8 cellular contexts compared by ENCODE assay signal in genomic region chr15:73368301-73369072, GRCh38. TPM values are rescaled to one million over a fixed set of nuclear protein-coding genes. Genes with fewer than 3 reads are reported as not detected.
DNase-seq lines count a peak whose midpoint lies in the region; ATAC-seq and TF ChIP-seq lines count a peak whose summit lies in the region.

Gene HCN4 (minus strand): TSS chr15:73368958. CDS start chr15:73368270, 688 bp downstream.

- H3K27ac ChIP-seq in right atrium auricular region (peak within 1 kb of the TSS in 1 of 2 donors; percentile 34), sigmoid colon (no peak within 1 kb of the TSS)

- POLR2A ChIA-PET in HEK293T (lab: Yijun Ruan, JAX): no interaction called here

- H3K9me3 ChIP-seq in right atrium auricular region (no peaks in the 10 kb centered on the region), sigmoid colon (no peaks in the 10 kb centered on the region)

- peaks cover 0 to 16% of the 10 kb centered on the region in 2 donors for H3K4me1 ChIP-seq in right atrium auricular region
- H3K4me1 ChIP-seq in sigmoid colon: peaks cover 0 to 27% (median 23%) of the 10 kb centered on the region in 4 donors

- H3K27me3 ChIP-seq in right atrium auricular region (no peaks in the 10 kb centered on the region), sigmoid colon (peaks cover 35 to 84% (median 49%) of the 10 kb centered on the region in 3 donors)

- TF ChIP-seq EP300 in sigmoid colon (IDR thresholded peaks at IDR 0.05): no peak

- TF ChIP-seq POLR2A in sigmoid colon (IDR thresholded peaks at IDR 0.05): no peak

- WGBS in sigmoid colon, 2 donors: 1% methylated on average over 106 of the region's 106 CpGs

- DNase-seq in HEK293T (ENCODE audit: extremely low spot score) (peak; percentile 62), SK-N-DZ (ENCODE audit: low spot score) (peak; percentile 64), right atrium auricular region (ENCODE audit: low spot score) (no peak), sigmoid colon (no peak), DMS79 treated with DMSO at 0.1 percent for 48 hours (lab: John Stamatoyannopoulos, UW) (no peak)
- no peak for DNase-seq in stimulated activated naive CD4-positive, alpha-beta T cell (lab: John Stamatoyannopoulos, UW)

- H3K36me3 ChIP-seq in right atrium auricular region (no peaks in the 10 kb centered on the region), sigmoid colon (no peaks in the 10 kb centered on the region)

- intact Hi-C loops in sigmoid colon (cut with DNase I): no loop called here

- CTCF ChIA-PET in HEK293T (lab: Yijun Ruan, JAX): no interaction called here

- H3K4me3 ChIP-seq in right atrium auricular region: peak within 1 kb of the TSS; percentile 52 to 56
- peak within 1 kb of the TSS in 3 of 4 donors; percentile 31 to 47 (median 46) for H3K4me3 ChIP-seq in sigmoid colon

- ATAC-seq in HG02642 (IDR thresholded peaks at IDR 0.05; ENCODE audit: poor library complexity, unreplicated experiment): no peak
- ATAC-seq in HG02852 (IDR thresholded peaks at IDR 0.05; ENCODE audit: unreplicated experiment): no peak

- TF ChIP-seq CTCF in right atrium auricular region (IDR thresholded peaks at IDR 0.05): no peak
- no peak for TF ChIP-seq CTCF in sigmoid colon (IDR thresholded peaks at IDR 0.05)

TF ChIP-seq in HEK293T, 16 proteins besides CTCF, POLR2A, EP300 and RAD21:
- TF ChIP-seq ELF4 (IDR thresholded peaks at IDR 0.05) (no peak), NFRKB (IDR thresholded peaks at IDR 0.05) (no peak), HDGF (IDR thresholded peaks at IDR 0.05; ENCODE audit: borderline replicate concordance) (no peak), CTBP1 (IDR thresholded peaks at IDR 0.05; ENCODE audit: borderline replicate concordance) (no peak), ARNT (IDR thresholded peaks at IDR 0.05) (no peak), BHLHE40 (IDR thresholded peaks at IDR 0.05; ENCODE audit: borderline replicate concordance) (no peak), L3MBTL2 (conservative IDR thresholded peaks at IDR 0.05) (no peak), PKNOX1 (IDR thresholded peaks at IDR 0.05) (no peak), SP1 (IDR thresholded peaks at IDR 0.05) (no peak), ZNF384 (IDR thresholded peaks at IDR 0.05) (no peak), FOXM1 (IDR thresholded peaks at IDR 0.05; ENCODE audit: borderline replicate concordance) (no peak), FOXA1 (IDR thresholded peaks at IDR 0.05) (no peak), LEF1 (IDR thresholded peaks at IDR 0.05; ENCODE audit: borderline replicate concordance) (no peak), FOXK2 (IDR thresholded peaks at IDR 0.05) (no peak), SUZ12 (IDR thresholded peaks at IDR 0.05) (no peak), TARDBP (IDR thresholded peaks at IDR 0.05) (no peak)

RNA-seq across cellular contexts. Expression of gene HCN4, which starts in this region (rescaled TPM):
- polyA plus RNA-seq in SK-N-DZ (2014; cell fraction: cytosol; rRNA removed): 1.6 and 1.9 TPM in 2 replicates
- 1.5 and 1.8 TPM in 2 replicates for polyA plus RNA-seq in SK-N-DZ (2014; cell fraction: nucleus; rRNA removed)
- total RNA-seq in right atrium auricular region (10 to 100 TPM in 1 of 2 donors, 1 to 10 TPM in 1; 6.9 to 45.3 TPM), sigmoid colon (not detected)
- under 1 TPM in 2 of 3 donors, not detected in 1; under 0.01 to 0.04 TPM for polyA plus RNA-seq in sigmoid colon

Comparison
In these comparisons a context has a peak if more than half of its experiments do, and no peak if none do; other contexts are left out.
1. RNA of gene HCN4 (total RNA-seq): 6.9 to 45.3 TPM in right atrium auricular region; not detected in sigmoid colon; every median in the first group is over 4 times any median in the second.
2. DNase-seq: peak in HEK293T (single experiment) and SK-N-DZ (single experiment); none in right atrium auricular region (single experiment), sigmoid colon (single experiment), DMS79 treated with DMSO at 0.1 percent for 48 hours (single experiment) and stimulated activated naive CD4-positive, alpha-beta T cell (0 of 6).